31 cellular contexts compared by ENCODE assay signal in the genomic region with DNA sequence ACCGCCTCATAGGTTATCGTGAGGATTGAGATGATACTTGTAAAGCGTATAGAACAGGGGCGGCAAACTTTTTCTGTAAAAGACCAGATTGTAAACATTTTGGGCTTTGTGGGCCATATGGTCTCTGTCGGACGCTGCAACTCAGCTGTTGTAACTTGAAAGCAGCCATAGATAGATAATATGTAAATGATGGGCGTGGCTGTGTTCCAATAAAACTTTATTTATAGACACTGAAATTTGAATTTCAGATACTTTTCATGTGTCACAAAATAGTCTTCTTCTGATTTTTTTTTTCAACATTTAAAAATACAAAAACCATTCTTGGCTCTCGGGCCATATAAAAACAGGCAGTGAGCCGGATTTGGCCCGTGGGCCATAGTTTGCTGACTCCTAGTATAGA. TPM values are rescaled to one million over a fixed set of nuclear protein-coding genes. Genes with fewer than 3 reads are reported as not detected.
"Had no signal": no experiment of that assay in that cellular context is flagged by ENCODE, and none has a peak within 500 bp of the region (broad histone marks: within the 10 kb centered on the region; RNA-seq: fewer than 3 reads in every experiment).

No MANE protein-coding gene starts in this region.

- H3K36me3 ChIP-seq: stomach, suprapubic skin, thoracic aorta, thyroid gland, tibial artery, tibial nerve, transverse colon, upper lobe of left lung, upper lobe of right lung, uterus, vagina had no signal

- H3K27ac ChIP-seq: stomach, suprapubic skin, testis, thoracic aorta, thyroid gland, tibial artery, tibial nerve, transverse colon, upper lobe of left lung, upper lobe of right lung, uterus, vagina had no signal

- FAIRE-seq: urothelium cell line had no signal

- H3K9me3 ChIP-seq: stomach, suprapubic skin, testis, thoracic aorta, thyroid gland, tibial artery, tibial nerve, transverse colon, upper lobe of left lung, upper lobe of right lung, uterus, vagina had no signal

- H3K4me1 ChIP-seq: stomach, suprapubic skin, testis, thyroid gland, tibial artery, transverse colon, upper lobe of left lung, upper lobe of right lung, uterus, vagina had no signal

- H3K27me3 ChIP-seq: testis, thyroid gland, transverse colon, upper lobe of right lung, uterus, vagina had no signal

- DNase-seq: stimulated activated CD4-positive, alpha-beta T cell treated with anti-CD3 and anti-CD28 coated beads, Interleukin-2, amount 100 ng/mL, for 48 hours; stimulated activated CD4-positive, alpha-beta T cell treated with anti-CD3 and anti-CD28 coated beads, Interleukin-4, amount 100 ng/mL, for 1 hour; stimulated activated CD4-positive, alpha-beta T cell treated with anti-CD3 and anti-CD28 coated beads, Interleukin-4, amount 100 ng/mL, for 24 hours; stimulated activated CD4-positive, alpha-beta T cell treated with anti-CD3 and anti-CD28 coated beads, Interleukin-4, amount 100 ng/mL, for 4 hours; stimulated activated CD8-positive, alpha-beta memory T cell treated with anti-CD3 and anti-CD28 coated beads, Interleukin-4, amount 100 ng/mL, for 48 hours; stimulated activated naive B cell treated with anti-CD40 and anti-IgM and Interleukin-4, amounts not matched to agents 10 μg/mL and 1 μg/mL and 100 μg/mL, for 72 hours; stimulated activated naive CD4-positive, alpha-beta T cell; stimulated activated naive CD4-positive, alpha-beta T cell treated with Interleukin-2 at 50 U/mL for 16 hours; stimulated activated naive CD8-positive, alpha-beta T cell treated with anti-CD3 and anti-CD28 coated beads, Interleukin-15, amount 100 ng/mL, for 72 hours; stimulated activated naive CD8-positive, alpha-beta T cell treated with anti-CD3 and anti-CD28 coated beads, Interleukin-15, Interleukin-2, amounts not matched to agents 100 U/mL and 50 U/mL, for 24 hours; stomach; substantia nigra; testis; thyroid gland; tibial artery; transverse colon; trophoblast cell; upper lobe of left lung; upper lobe of right lung; uterus had no signal

- H3K4me3 ChIP-seq: stomach, suprapubic skin, testis, thoracic aorta, thyroid gland, tibial artery, tibial nerve, transverse colon, upper lobe of left lung, upper lobe of right lung, uterus, vagina had no signal

- ATAC-seq: stimulated activated effector memory CD8-positive, alpha-beta T cell treated with anti-CD3 and anti-CD28 coated beads, Interleukin-12 subunit alpha, Interleukin-12 subunit beta, amount 100 ng/mL, for 72 hours; stimulated activated memory B cell treated with anti-CD40 and anti-IgM and Interleukin-4, amounts not matched to agents 10 μg/mL and 1 μg/mL and 100 μg/mL, for 72 hours; stimulated activated naive B cell treated with anti-CD40 and anti-IgM and Interleukin-4, amounts not matched to agents 10 μg/mL and 1 μg/mL and 100 μg/mL, for 72 hours; stimulated activated naive CD8-positive, alpha-beta T cell treated with anti-CD3 and anti-CD28 coated beads, Interleukin-15, amount 100 ng/mL, for 72 hours; stimulated activated naive CD8-positive, alpha-beta T cell treated with anti-CD3 and anti-CD28 coated beads, Interleukin-15, Interleukin-2, amounts not matched to agents 100 U/mL and 50 U/mL, for 24 hours; upper lobe of right lung had no signal

RNA-seq across cellular contexts. Expression of gene ACTL8, which starts 15.9 kb away (rescaled TPM):
- total RNA-seq: stomach, subcutaneous adipose tissue, suprapubic skin, temporal lobe, thoracic aorta, thyroid gland, tibial nerve, transverse colon, upper lobe of left lung, upper lobe of right lung, ureter, urinary bladder, uterus, vagina had no signal
- polyA plus RNA-seq: stomach, urinary bladder had no signal
